In genomic region chr5:147876626-147877025, GRCh38 we compare ENCODE assay signal across 21 cellular contexts. TPM values are rescaled to one million over a fixed set of nuclear protein-coding genes. Genes with fewer than 3 reads are reported as not detected.
A peak's percentile ranks its signal among the peaks of the same experiment; 100 is the strongest.
DNase-seq lines count a peak whose midpoint lies in the region; ATAC-seq and TF ChIP-seq lines count a peak whose summit lies in the region.
"Had no signal": no experiment of that assay in that cellular context is flagged by ENCODE, and none has a peak within 500 bp of the region (broad histone marks: within the 10 kb centered on the region; RNA-seq: fewer than 3 reads in every experiment).

No MANE protein-coding gene starts in this region.

- POLR2A ChIA-PET in WTC11 (lab: Charles Lee), result no interaction called here

- H3K27ac ChIP-seq in GM23338 (ENCODE audit: low read depth), result peak overlapping the region; percentile 100; the same call in 1 of the 2 replicates
- H3K27ac ChIP-seq: A549; BLaER1 treated with 17β-estradiol and CSF1 and Interleukin-3, amounts not matched to agents 10 nM and 100 nM had no signal

- DNase-seq in GM23338 (ENCODE audit: low spot score), result no peak
- no peak for DNase-seq in WTC11 (ENCODE audit: low spot score)
- DNase-seq in left kidney (ENCODE audit: low read depth, low spot score), result peak; percentile 38
- no peak for DNase-seq in T-helper 2 cell treated with Interferon-gamma antibody and Interleukin-4, amounts not matched to agents 5 μg/mL and 100 μg/mL, for 36 hours (ENCODE audit: low spot score)
- no peak for DNase-seq in SK-N-DZ (ENCODE audit: low spot score)
- DNase-seq: 8988T; ACHN; AML-193; BE2C; CD4-positive, alpha-beta memory T cell; COR-L47; DMS153; DND-41; H9 had no signal

- H3K27me3 ChIP-seq in GM23338 (ENCODE audit: insufficient read depth), result no peaks in the 10 kb centered on the region
- H3K27me3 ChIP-seq: BLaER1 treated with 17β-estradiol and CSF1 and Interleukin-3, amounts not matched to agents 10 nM and 100 nM had no signal

- no peaks in the 10 kb centered on the region for H4K20me1 ChIP-seq in GM23338 (replicated peaks; ENCODE audit: insufficient read depth)
- H4K20me1 ChIP-seq: BLaER1 treated with 17β-estradiol and CSF1 and Interleukin-3, amounts not matched to agents 10 nM and 100 nM had no signal

- H2AFZ ChIP-seq in GM23338, result no peak overlapping the region

- H3K4me3 ChIP-seq in GM23338, result no peak overlapping the region
- H3K4me3 ChIP-seq: A549; BLaER1 treated with 17β-estradiol and CSF1 and Interleukin-3, amounts not matched to agents 10 nM and 100 nM had no signal

- H3K4me2 ChIP-seq in GM23338, result peak overlapping the region; percentile 27
- H3K4me2 ChIP-seq: A549; BLaER1 treated with 17β-estradiol and CSF1 and Interleukin-3, amounts not matched to agents 10 nM and 100 nM had no signal

- no peak for ATAC-seq in GM23338
- no peak for ATAC-seq in WTC11
- no peak for ATAC-seq in GM18867 (IDR thresholded peaks at IDR 0.05; ENCODE audit: unreplicated experiment)
- no peak for ATAC-seq in HG03175 (IDR thresholded peaks at IDR 0.05; ENCODE audit: unreplicated experiment)
- ATAC-seq: A549, HCT116 had no signal

- H3K27ac Mint-ChIP-seq in GM23338, result 0 out of 2 replicates have a peak overlapping the region, but pooled peaks have one; percentile 55
- H3K27ac Mint-ChIP-seq in WTC11, result peak overlapping the region; percentile 98
- H3K27ac Mint-ChIP-seq in T-helper 2 cell treated with Interferon-gamma antibody and Interleukin-4, amounts not matched to agents 5 μg/mL and 100 μg/mL, for 36 hours, result no peak overlapping the region
- H3K27ac Mint-ChIP-seq: CD14-positive monocyte; CD4-positive, alpha-beta memory T cell had no signal

- peaks cover 3% of the 10 kb centered on the region; the same call in 1 of the 2 replicates for H3K36me3 ChIP-seq in GM23338 (ENCODE audit: insufficient read depth)
- H3K36me3 ChIP-seq: BE2C; BLaER1 treated with 17β-estradiol and CSF1 and Interleukin-3, amounts not matched to agents 10 nM and 100 nM had no signal

- H3K9me2 ChIP-seq in GM23338 (ENCODE audit: insufficient read depth), result no peaks in the 10 kb centered on the region

- TF ChIP-seq CTCF in GM23338 (conservative IDR thresholded peaks at IDR 0.05; ENCODE audit: low read depth in 2 of 2) (no peak), WTC11 (IDR thresholded peaks at IDR 0.05) (no peak)

- CTCF ChIA-PET in WTC11 (lab: Charles Lee), result no interaction called here

- peaks cover 55% of the 10 kb centered on the region for H3K4me1 ChIP-seq in GM23338 (ENCODE audit: insufficient read depth)
- H3K4me1 ChIP-seq: A549; BE2C; BLaER1 treated with 17β-estradiol and CSF1 and Interleukin-3, amounts not matched to agents 10 nM and 100 nM had no signal

- H3K4me1 Mint-ChIP-seq in GM23338, result peaks cover 65% of the 10 kb centered on the region
- peaks cover 68% of the 10 kb centered on the region for H3K4me1 Mint-ChIP-seq in WTC11
- no peaks in the 10 kb centered on the region for H3K4me1 Mint-ChIP-seq in T-helper 2 cell treated with Interferon-gamma antibody and Interleukin-4, amounts not matched to agents 5 μg/mL and 100 μg/mL, for 36 hours (ENCODE audit: low read depth)
- H3K4me1 Mint-ChIP-seq: CD4-positive, alpha-beta memory T cell had no signal

- H3K36me3 Mint-ChIP-seq in GM23338 (ENCODE audit: low read depth) (peaks cover 34% of the 10 kb centered on the region), WTC11 (peaks cover 33% of the 10 kb centered on the region)
- H3K36me3 Mint-ChIP-seq in T-helper 2 cell treated with Interferon-gamma antibody and Interleukin-4, amounts not matched to agents 5 μg/mL and 100 μg/mL, for 36 hours (ENCODE audit: low read depth), result no peaks in the 10 kb centered on the region
- H3K36me3 Mint-ChIP-seq: CD4-positive, alpha-beta memory T cell had no signal

- H3F3A ChIP-seq in GM23338 (replicated peaks; ENCODE audit: low read depth), result peaks cover 3% of the 10 kb centered on the region; the same call in 1 of the 2 replicates

- H3K27me3 Mint-ChIP-seq in GM23338 (ENCODE audit: insufficient read depth, low read depth, poor library complexity), result peaks cover 25% of the 10 kb centered on the region
- no peaks in the 10 kb centered on the region for H3K27me3 Mint-ChIP-seq in WTC11 (ENCODE audit: low read depth)
- H3K27me3 Mint-ChIP-seq in T-helper 2 cell treated with Interferon-gamma antibody and Interleukin-4, amounts not matched to agents 5 μg/mL and 100 μg/mL, for 36 hours (ENCODE audit: low read depth), result no peaks in the 10 kb centered on the region

- H3K9me3 Mint-ChIP-seq in GM23338, result no peaks in the 10 kb centered on the region; the same call in 2 of the 3 replicates
- H3K9me3 Mint-ChIP-seq in WTC11, result no peaks in the 10 kb centered on the region
- H3K9me3 Mint-ChIP-seq in T-helper 2 cell treated with Interferon-gamma antibody and Interleukin-4, amounts not matched to agents 5 μg/mL and 100 μg/mL, for 36 hours, result no peaks in the 10 kb centered on the region

- peaks cover 76% of the 10 kb centered on the region for H3K79me2 ChIP-seq in GM23338 (replicated peaks; ENCODE audit: insufficient read depth)

- H3K4me3 Mint-ChIP-seq in GM23338 (no peak overlapping the region), WTC11 (no peak overlapping the region)
- H3K4me3 Mint-ChIP-seq in T-helper 2 cell treated with Interferon-gamma antibody and Interleukin-4, amounts not matched to agents 5 μg/mL and 100 μg/mL, for 36 hours, result no peak overlapping the region
- H3K4me3 Mint-ChIP-seq: CD14-positive monocyte; CD4-positive, alpha-beta memory T cell; H9 had no signal

TF ChIP-seq in GM23338, 12 proteins besides CTCF, POLR2A, EP300 and RAD21 (continues in another document):
- no peak for TF ChIP-seq REST (IDR thresholded peaks at IDR 0.05; ENCODE audit: unreplicated experiment)

TF ChIP-seq in WTC11, 78 proteins besides CTCF, POLR2A, EP300 and RAD21 (continues in another document):
- no peak for TF ChIP-seq ATF3 (CRISPR knock-in tag; conservative IDR thresholded peaks at IDR 0.05)
- no peak for TF ChIP-seq ELF4 (CRISPR knock-in tag; IDR thresholded peaks at IDR 0.05; ENCODE audit: low read depth)
- no peak for TF ChIP-seq ATF2 (CRISPR knock-in tag; IDR thresholded peaks at IDR 0.05; ENCODE audit: borderline replicate concordance, low read depth)
- TF ChIP-seq TEAD1 (CRISPR knock-in tag; IDR thresholded peaks at IDR 0.05), result no peak
- no peak for TF ChIP-seq STAT6 (CRISPR knock-in tag; conservative IDR thresholded peaks at IDR 0.05; ENCODE audit: low read depth)
- TF ChIP-seq NR1H2 (CRISPR knock-in tag; IDR thresholded peaks at IDR 0.05), result no peak
- no peak for TF ChIP-seq MLX (CRISPR knock-in tag; IDR thresholded peaks at IDR 0.05)

RNA-seq across cellular contexts. Expression of gene SCGB3A2, which starts 1.9 kb away (rescaled TPM):
- 27.0 and 36.1 TPM in 2 replicates for total RNA-seq in GM23338 (2014; rRNA removed; shearing (Covaris generic))
- 251 and 256 TPM in 2 replicates for polyA plus RNA-seq in GM23338 (2016; fragmentation: Nextera tagmentation; extraction: Ambion mirVana)
- total RNA-seq in WTC11 (2021), result 57.3 to 79.1 TPM (median 66.0 TPM) in 3 replicates
- polyA plus RNA-seq in SK-N-DZ (2014; cell fraction: cytosol; rRNA removed), result not detected in 2 replicates
- polyA plus RNA-seq in SK-N-DZ (2014; cell fraction: nucleus; rRNA removed), result not detected in 2 replicates
- total RNA-seq: CD4-positive, alpha-beta memory T cell; H4 had no signal
- polyA plus RNA-seq: A549; CD4-positive, alpha-beta memory T cell had no signal

RNA-seq across cellular contexts. Expression of gene C5orf46, which starts 29.7 kb away (rescaled TPM):
- not detected in 2 replicates for total RNA-seq in GM23338 (2014; rRNA removed; shearing (Covaris generic))
- polyA plus RNA-seq in GM23338 (2016; fragmentation: Nextera tagmentation; extraction: Ambion mirVana), result 0.40 and 0.42 TPM in 2 replicates
- not detected in 3 replicates for total RNA-seq in WTC11 (2021)
- polyA plus RNA-seq in SK-N-DZ (2014; cell fraction: cytosol; rRNA removed), result not detected in 2 replicates
- polyA plus RNA-seq in SK-N-DZ (2014; cell fraction: nucleus; rRNA removed), result not detected in 2 replicates
- total RNA-seq: CD4-positive, alpha-beta memory T cell; H9 had no signal
- polyA plus RNA-seq: A549; CD14-positive monocyte; CD4-positive, alpha-beta memory T cell had no signal

RNA-seq across cellular contexts. Expression of gene SPINK1, which starts 45.2 kb away (rescaled TPM):
- not detected in 2 replicates for total RNA-seq in GM23338 (2014; rRNA removed; shearing (Covaris generic))
- 0.82 and 0.90 TPM in 2 replicates for polyA plus RNA-seq in GM23338 (2016; fragmentation: Nextera tagmentation; extraction: Ambion mirVana)
- total RNA-seq in WTC11 (2021), result 5.4 to 10.6 TPM (median 5.5 TPM) in 3 replicates
- not detected in 2 replicates for polyA plus RNA-seq in SK-N-DZ (2014; cell fraction: cytosol; rRNA removed)
- not detected in 2 replicates for polyA plus RNA-seq in SK-N-DZ (2014; cell fraction: nucleus; rRNA removed)
- total RNA-seq: CD4-positive, alpha-beta memory T cell; H4 had no signal
- polyA plus RNA-seq: CD14-positive monocyte; CD4-positive, alpha-beta memory T cell had no signal
